Comparison of ENCODE assay signal across 20 cellular contexts in genomic region chr12:131994589-131994988, GRCh38. TPM values are rescaled to one million over a fixed set of nuclear protein-coding genes. Genes with fewer than 3 reads are reported as not detected.
DNase-seq lines count a peak whose midpoint lies in the region; ATAC-seq, FAIRE-seq and TF ChIP-seq lines count a peak whose summit lies in the region.
"Had no signal": no experiment of that assay in that cellular context is flagged by ENCODE, and none has a peak within 500 bp of the region (broad histone marks: within the 10 kb centered on the region; RNA-seq: fewer than 3 reads in every experiment).

No MANE protein-coding gene starts in this region.

- peak; percentile 90 for ATAC-seq in GM21825 (IDR thresholded peaks at IDR 0.05; ENCODE audit: unreplicated experiment)
- ATAC-seq in HG03175 (IDR thresholded peaks at IDR 0.05; ENCODE audit: unreplicated experiment), result peak; percentile 84
- no peak for ATAC-seq in pancreas
- ATAC-seq: left ventricle myocardium superior; naive thymus-derived CD8-positive, alpha-beta T cell; right lobe of liver; stimulated activated naive CD8-positive, alpha-beta T cell treated with anti-CD3 and anti-CD28 coated beads, Interleukin-15, amount 100 ng/mL, for 72 hours had no signal

- intact Hi-C loops in pancreas (cut with DNase I), result no loop called here

- WGBS in pancreas, 2 donors, result 88 to 95% methylated on average over 4 of the region's 4 CpGs

- TF ChIP-seq CTCF in GM12865 (IDR thresholded peaks at IDR 0.05; ENCODE audit: insufficient read depth, low read depth, low read length, missing control alignments) (no peak), pancreas (IDR thresholded peaks at IDR 0.05) (no peak)

- DNase-seq in GM12865 (ENCODE audit: low read depth) (peak; percentile 19), GM19238 (ENCODE audit: insufficient read length, low spot score) (peak; percentile 39), pons (ENCODE audit: low spot score) (no peak), inferior parietal cortex (ENCODE audit: extremely low spot score) (no peak), GDM1 (lab: John Stamatoyannopoulos, UW) (no peak), pancreas (no peak)
- DNase-seq: activated CD8-positive, alpha-beta memory T cell treated with anti-CD3 and anti-CD28 coated beads for 24 hours; activated naive CD4-positive, alpha-beta T cell treated with anti-CD3 and anti-CD28 coated beads, Interleukin-2, amount 50 U/mL, for 16 hours; DMS 273 treated with DMSO at 0.1 percent for 48 hours; GM23248; left ventricle myocardium superior; naive thymus-derived CD8-positive, alpha-beta T cell; NCI-H187 treated with DMSO at 0.1 percent for 48 hours; right lobe of liver; SHP77; stimulated activated naive CD8-positive, alpha-beta T cell treated with anti-CD3 and anti-CD28 coated beads, Interleukin-15, amount 100 ng/mL, for 72 hours had no signal

- H3K27ac ChIP-seq in pancreas, result no peak overlapping the region
- H3K27ac ChIP-seq: GM23248, hepatocyte, right lobe of liver had no signal

- H3K9me3 ChIP-seq in pancreas, result no peaks in the 10 kb centered on the region
- H3K9me3 ChIP-seq: right lobe of liver had no signal

- H3K4me3 ChIP-seq in GM12865 (ENCODE audit: low read depth, low read length), result no peak overlapping the region
- H3K4me3 ChIP-seq in pancreas, result no peak overlapping the region
- H3K4me3 ChIP-seq: GM23248, hepatocyte, right lobe of liver had no signal

- no peaks in the 10 kb centered on the region for H3K4me1 ChIP-seq in pancreas
- H3K4me1 ChIP-seq: right lobe of liver had no signal

- FAIRE-seq in pancreas (lab: Jason Lieb, UNC), result no peak
- FAIRE-seq: TTC549 had no signal

- no peaks in the 10 kb centered on the region for H3K27me3 ChIP-seq in pancreas
- H3K27me3 ChIP-seq: hepatocyte, right lobe of liver had no signal

- peaks cover 2 to 50% (median 16%) of the 10 kb centered on the region in 3 donors for H3K36me3 ChIP-seq in pancreas

RNA-seq across cellular contexts. Expression of gene EP400, which starts 44.8 kb away (rescaled TPM):
- total RNA-seq in pancreas, result 10 to 100 TPM; 16.1 to 24.3 (median 16.7) TPM
- polyA plus RNA-seq in pancreas, result 10 to 100 TPM; 15.9 to 22.8 TPM

Comparison
In these comparisons a context has a peak if more than half of its experiments do, and no peak if none do; other contexts are left out.
1. DNase-seq: peak in GM12865 (single experiment) and GM19238 (single experiment); none in pons (single experiment), inferior parietal cortex (single experiment), GDM1 (single experiment) and pancreas (0 of 6).
2. ATAC-seq: peak in GM21825 (single experiment) and HG03175 (single experiment); none in pancreas (0 of 4).